Comparison of ENCODE assay signal across 1 cellular context in genomic region chr2:218831378-218831990, GRCh38.
TF ChIP-seq lines count a peak whose summit lies in the region.

TSS of gene PRKAG3 (minus strand) at chr2:218831803.

TF ChIP-seq in IMR-90, 13 proteins besides CTCF, POLR2A, EP300 and RAD21 (continued from another document):
- TF ChIP-seq MXI1 (IDR thresholded peaks at IDR 0.05; ENCODE audit: borderline replicate concordance, low read depth, low read length) (no peak), CHD1 (IDR thresholded peaks at IDR 0.05; ENCODE audit: low read depth, low read length) (no peak), RCOR1 (IDR thresholded peaks at IDR 0.05; ENCODE audit: insufficient replicate concordance, low read length) (no peak), MAZ (IDR thresholded peaks at IDR 0.05; ENCODE audit: borderline replicate concordance, low read depth, low read length) (no peak), CEBPB (IDR thresholded peaks at IDR 0.05; ENCODE audit: low read depth, low read length) (no peak), FOS (IDR thresholded peaks at IDR 0.05; ENCODE audit: low read depth, low read length) (no peak), MAFK (IDR thresholded peaks at IDR 0.05; ENCODE audit: low read depth, low read length) (no peak), RFX5 (IDR thresholded peaks at IDR 0.05; ENCODE audit: low read depth, low read length) (no peak), BHLHE40 (IDR thresholded peaks at IDR 0.05; ENCODE audit: low read depth, low read length) (no peak), SMC3 (IDR thresholded peaks at IDR 0.05; ENCODE audit: low read depth, low read length) (no peak)
- TF ChIP-seq, protein P1, sequence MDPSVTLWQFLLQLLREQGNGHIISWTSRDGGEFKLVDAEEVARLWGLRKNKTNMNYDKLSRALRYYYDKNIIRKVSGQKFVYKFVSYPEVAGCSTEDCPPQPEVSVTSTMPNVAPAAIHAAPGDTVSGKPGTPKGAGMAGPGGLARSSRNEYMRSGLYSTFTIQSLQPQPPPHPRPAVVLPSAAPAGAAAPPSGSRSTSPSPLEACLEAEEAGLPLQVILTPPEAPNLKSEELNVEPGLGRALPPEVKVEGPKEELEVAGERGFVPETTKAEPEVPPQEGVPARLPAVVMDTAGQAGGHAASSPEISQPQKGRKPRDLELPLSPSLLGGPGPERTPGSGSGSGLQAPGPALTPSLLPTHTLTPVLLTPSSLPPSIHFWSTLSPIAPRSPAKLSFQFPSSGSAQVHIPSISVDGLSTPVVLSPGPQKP (IDR thresholded peaks at IDR 0.05; ENCODE audit: borderline replicate concordance, low read depth, low read length), result no peak
- TF ChIP-seq, protein P2, sequence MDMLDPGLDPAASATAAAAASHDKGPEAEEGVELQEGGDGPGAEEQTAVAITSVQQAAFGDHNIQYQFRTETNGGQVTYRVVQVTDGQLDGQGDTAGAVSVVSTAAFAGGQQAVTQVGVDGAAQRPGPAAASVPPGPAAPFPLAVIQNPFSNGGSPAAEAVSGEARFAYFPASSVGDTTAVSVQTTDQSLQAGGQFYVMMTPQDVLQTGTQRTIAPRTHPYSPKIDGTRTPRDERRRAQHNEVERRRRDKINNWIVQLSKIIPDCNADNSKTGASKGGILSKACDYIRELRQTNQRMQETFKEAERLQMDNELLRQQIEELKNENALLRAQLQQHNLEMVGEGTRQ (IDR thresholded peaks at IDR 0.05; ENCODE audit: low read depth, low read length), result no peak
